16 cellular contexts compared by ENCODE assay signal in the genomic region with DNA sequence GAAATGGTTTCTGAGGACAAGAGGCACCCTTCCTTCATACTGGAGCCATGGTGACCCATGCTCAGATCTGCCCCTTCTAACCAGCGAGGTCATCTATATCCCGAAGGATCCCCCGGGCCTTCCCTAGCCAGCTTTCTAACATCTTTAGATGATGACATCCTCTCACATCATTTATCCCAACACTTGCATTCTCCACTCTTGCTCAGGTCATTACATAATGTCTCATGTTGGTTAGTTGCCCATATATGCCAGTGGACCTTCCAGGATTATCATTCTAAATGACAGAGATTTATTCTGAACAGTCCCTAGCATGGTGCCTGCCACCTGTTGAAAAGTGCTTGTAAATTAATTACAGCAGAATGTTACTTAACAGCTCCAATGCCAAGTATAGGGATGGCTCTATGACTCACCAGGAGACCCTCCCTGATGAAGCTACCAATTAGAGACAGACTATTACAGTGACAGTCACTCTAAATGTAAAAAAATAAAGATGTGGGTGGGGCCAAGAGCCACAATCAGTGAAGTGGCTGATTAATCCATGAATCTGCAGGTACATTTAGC.
"Had no signal": no experiment of that assay in that cellular context is flagged by ENCODE, and none has a peak within 500 bp of the region (broad histone marks: within the 10 kb centered on the region; RNA-seq: fewer than 3 reads in every experiment).

No MANE protein-coding gene starts in this region.

- H3K36me3 ChIP-seq: adrenal gland, breast epithelium, lower lobe of right lung, neutrophil, pancreas, tibial nerve had no signal

- H3K27ac ChIP-seq: lower lobe of right lung, neutrophil had no signal

- H3K27me3 ChIP-seq: adrenal gland, breast epithelium, pancreas, tibial nerve had no signal

- ATAC-seq: activated naive CD4-positive, alpha-beta T cell treated with anti-CD3 and anti-CD28 coated beads, Interleukin-2, amount 50 U/mL, for 72 hours; lower lobe of right lung; natural killer cell treated with Interleukin-12 subunit alpha and Interleukin-12 subunit beta and Interleukin-15 and Interleukin-18, amount 100 ng/mL, for 72 hours; pancreas; stimulated activated naive CD8-positive, alpha-beta T cell treated with anti-CD3 and anti-CD28 coated beads, Interleukin-15, Interleukin-2, amounts not matched to agents 100 U/mL and 50 U/mL, for 24 hours; T-helper 17 cell had no signal

- DNase-seq: activated CD4-positive, alpha-beta T cell treated with anti-CD3 and anti-CD28 coated beads, Interleukin-2, amount 50 U/mL, for 48 hours; activated gamma-delta T cell treated with Interleukin-2 at 50 U/mL for 16 hours; adrenal gland; cerebellar nuclear complex; cortex of kidney; erythroblast; lower lobe of right lung; pancreas; stimulated activated CD4-positive, alpha-beta T cell treated with anti-CD3 and anti-CD28 coated beads, Interleukin-2, amount 100 ng/mL, for 24 hours; stimulated activated naive CD8-positive, alpha-beta T cell treated with anti-CD3 and anti-CD28 coated beads, Interleukin-15, Interleukin-2, amounts not matched to agents 100 U/mL and 50 U/mL, for 24 hours; T-helper 17 cell had no signal

- H3K4me3 ChIP-seq: adrenal gland, lower lobe of right lung, pancreas, tibial nerve had no signal

- H3K9me3 ChIP-seq: adrenal gland, breast epithelium, lower lobe of right lung, neutrophil, pancreas, tibial nerve had no signal
